9 cellular contexts compared by ENCODE assay signal in the genomic region with DNA sequence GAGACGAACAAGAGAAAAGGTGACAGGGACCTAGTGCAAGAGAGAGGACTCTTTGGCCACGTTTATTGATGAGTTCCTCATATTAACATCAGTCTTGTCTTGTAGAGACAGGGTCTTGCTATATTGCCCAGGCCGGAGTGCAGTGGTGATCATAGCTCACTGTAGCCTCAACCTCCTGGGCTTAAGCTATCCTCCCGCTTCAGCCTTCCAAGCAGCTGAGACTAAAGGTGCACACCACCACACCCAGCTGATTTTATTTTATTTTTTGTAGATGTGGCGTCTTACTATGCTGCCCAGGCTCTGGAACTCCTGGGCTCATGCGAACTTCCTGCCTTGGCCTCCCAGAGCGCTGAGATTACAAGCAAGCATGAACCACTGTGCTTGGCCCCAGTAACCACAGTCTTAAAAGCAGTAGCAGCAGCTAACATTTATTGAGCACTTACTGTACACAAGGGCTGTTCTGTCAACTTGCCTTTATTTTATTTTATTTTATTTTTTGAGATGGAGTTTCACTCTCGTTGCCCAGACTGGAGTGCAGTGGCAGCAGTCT.
DNase-seq lines count a peak whose midpoint lies in the region; ATAC-seq and TF ChIP-seq lines count a peak whose summit lies in the region.
"Had no signal": no experiment of that assay in that cellular context is flagged by ENCODE, and none has a peak within 500 bp of the region (broad histone marks: within the 10 kb centered on the region; RNA-seq: fewer than 3 reads in every experiment).

No MANE protein-coding gene starts in this region.

- peak overlapping the region; percentile 84 to 86 for H3K4me3 Mint-ChIP-seq in effector memory CD8-positive, alpha-beta T cell

- H3K27me3 Mint-ChIP-seq in effector memory CD8-positive, alpha-beta T cell = no peaks in the 10 kb centered on the region

- CTCF ChIA-PET in RWPE1 (lab: Yijun Ruan, JAX) = interaction anchor here (1.5 kb wide), 1 partner anchor 95 kb away, joined by 5 read pairs; no protein-coding TSS in a partner anchor

- no peak for TF ChIP-seq CTCF in RWPE1 (conservative IDR thresholded peaks at IDR 0.05; ENCODE audit: low read depth)

- no peak for DNase-seq in RWPE1 (ENCODE audit: low spot score)
- no peak for DNase-seq in effector memory CD8-positive, alpha-beta T cell
- DNase-seq in NCI-H146 treated with DMSO at 0.1 percent for 48 hours (lab: John Stamatoyannopoulos, UW; ENCODE audit: unreplicated experiment) = no peak
- no peak for DNase-seq in ecto neural progenitor cell (ENCODE audit: low spot score)
- no peak for DNase-seq in NCI-H187 treated with DMSO at 0.1 percent for 48 hours (lab: John Stamatoyannopoulos, UW)

- H3K9me3 Mint-ChIP-seq in effector memory CD8-positive, alpha-beta T cell = no peaks in the 10 kb centered on the region

- H3K4me3 ChIP-seq in skin epidermis = peak overlapping the region in 3 of 7 experiments; percentile 38 to 54 (median 48)

- peaks cover 35 to 38% of the 10 kb centered on the region in 2 donors for H3K4me1 Mint-ChIP-seq in effector memory CD8-positive, alpha-beta T cell (ENCODE audit: low read depth in 2 of 2)

- ATAC-seq in GM18873 (IDR thresholded peaks at IDR 0.05; ENCODE audit: low FRiP score, unreplicated experiment) (peak; percentile 0), GM21717 (IDR thresholded peaks at IDR 0.05; ENCODE audit: unreplicated experiment) (no peak)
- no peak for ATAC-seq in effector memory CD8-positive, alpha-beta T cell (replicated peaks)

- peak overlapping the region; percentile 67 to 85 for H3K27ac Mint-ChIP-seq in effector memory CD8-positive, alpha-beta T cell

- POLR2A ChIA-PET in RWPE1 (lab: Yijun Ruan, JAX; ENCODE audit: low non-redundant PET) = no interaction called here

- H3K27ac ChIP-seq in RWPE1 (peak overlapping the region; percentile 83), skin epidermis (peak overlapping the region in 14 of 21 experiments; percentile 22 to 89 (median 72))
- H3K27ac ChIP-seq: VCaP had no signal

- H3K36me3 Mint-ChIP-seq in effector memory CD8-positive, alpha-beta T cell (ENCODE audit: insufficient read depth) = peaks cover 28% of the 10 kb centered on the region
